Comparison of ENCODE assay signal across 11 cellular contexts in the genomic region with DNA sequence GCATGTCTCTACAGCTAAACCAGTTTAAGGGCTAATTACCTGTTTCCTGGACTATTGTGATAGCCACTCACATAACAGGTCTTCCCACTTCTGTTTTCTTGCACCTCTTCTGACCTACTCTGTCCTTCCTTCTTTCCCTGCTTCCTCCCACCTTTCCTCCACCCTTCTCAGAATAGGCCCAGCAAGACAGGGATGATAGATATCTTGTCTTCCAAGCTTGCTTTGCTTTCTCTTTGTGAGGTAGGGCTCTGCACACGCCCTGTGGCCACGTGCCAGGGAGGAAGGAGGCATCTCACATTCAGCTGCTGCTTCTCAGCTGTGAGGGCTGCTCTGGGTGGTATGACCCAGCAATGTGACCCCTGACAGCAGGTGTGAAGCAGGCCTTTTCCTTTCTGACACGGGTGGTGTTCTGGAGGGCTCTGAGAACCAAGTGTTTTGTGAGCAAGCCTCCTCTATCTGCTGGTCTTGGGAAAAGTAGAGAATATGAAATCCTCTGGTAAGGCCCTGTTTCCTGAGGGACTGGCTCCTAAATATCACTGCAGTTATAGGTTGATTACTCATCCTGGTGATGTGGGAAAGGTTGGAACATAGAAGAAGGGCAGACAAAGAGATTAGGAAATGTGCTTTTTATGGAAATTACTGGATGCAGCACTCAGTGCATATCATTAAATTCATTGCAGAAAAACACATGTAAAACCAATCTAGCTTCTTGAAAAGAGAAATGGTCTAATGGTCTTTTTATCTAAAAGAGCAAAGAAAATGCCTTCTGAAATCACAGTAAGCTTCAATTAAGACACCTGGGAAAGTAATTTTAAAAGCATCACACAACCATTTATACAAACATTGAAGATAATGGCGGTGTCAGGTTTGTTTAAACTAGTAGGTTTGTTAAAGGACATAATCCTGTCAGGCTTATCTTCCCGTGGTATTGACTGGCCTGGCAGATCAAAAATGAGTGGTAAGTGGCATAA. TPM values are rescaled to one million over a fixed set of nuclear protein-coding genes. Genes with fewer than 3 reads are reported as not detected.
DNase-seq lines count a peak whose midpoint lies in the region; ATAC-seq and TF ChIP-seq lines count a peak whose summit lies in the region.
"Had no signal": no experiment of that assay in that cellular context is flagged by ENCODE, and none has a peak within 500 bp of the region (broad histone marks: within the 10 kb centered on the region; RNA-seq: fewer than 3 reads in every experiment).

No MANE protein-coding gene starts in this region.

- peak overlapping the region in 1 of 4 donors; percentile 10 for H3K4me3 ChIP-seq in esophagus squamous epithelium
- no peak overlapping the region for H3K4me3 ChIP-seq in sigmoid colon
- H3K4me3 ChIP-seq: thoracic aorta had no signal

- H3K36me3 ChIP-seq in esophagus squamous epithelium (no peaks in the 10 kb centered on the region), sigmoid colon (no peaks in the 10 kb centered on the region)
- H3K36me3 ChIP-seq: thoracic aorta had no signal

- peak overlapping the region; percentile 69 to 81 (median 75) for H3K27ac ChIP-seq in esophagus squamous epithelium
- peak overlapping the region; percentile 31 to 99 (median 70) for H3K27ac ChIP-seq in sigmoid colon

- H3K9me3 Mint-ChIP-seq in endothelial cell (ENCODE audit: unreplicated experiment): no peaks in the 10 kb centered on the region
- H3K9me3 Mint-ChIP-seq: activated CD4-positive, alpha-beta T cell treated with anti-CD3 and anti-CD28 coated beads, Interleukin-2, amount 10 ng/mL, durations not matched to agents 7 days and 5 days had no signal

- H3K4me1 Mint-ChIP-seq in endothelial cell (ENCODE audit: unreplicated experiment): peaks cover 26% of the 10 kb centered on the region

- H3K27ac Mint-ChIP-seq in endothelial cell (ENCODE audit: unreplicated experiment): no peak overlapping the region
- H3K27ac Mint-ChIP-seq: activated CD4-positive, alpha-beta T cell treated with anti-CD3 and anti-CD28 coated beads, Interleukin-2, amount 10 ng/mL, durations not matched to agents 7 days and 5 days had no signal

- H3K4me1 ChIP-seq in esophagus squamous epithelium (peaks cover 36 to 84% (median 41%) of the 10 kb centered on the region in 3 donors), sigmoid colon (peaks cover 0 to 100% (median 85%) of the 10 kb centered on the region in 4 donors)

- peak; percentile 46 for DNase-seq in NCI-H226
- DNase-seq in esophagus squamous epithelium (lab: John Stamatoyannopoulos, UW): no peak
- peak; percentile 71 for DNase-seq in sigmoid colon
- no peak for DNase-seq in GM03348 (ENCODE audit: low spot score)
- DNase-seq in endothelial cell (ENCODE audit: low spot score): no peak
- DNase-seq in NCI-H1694 treated with DMSO at 0.1 percent for 48 hours (lab: John Stamatoyannopoulos, UW): no peak
- DNase-seq: activated CD4-positive, alpha-beta T cell treated with anti-CD3 and anti-CD28 coated beads, Interleukin-2, amount 10 ng/mL, durations not matched to agents 7 days and 5 days had no signal

- H3K9me3 ChIP-seq in esophagus squamous epithelium (no peaks in the 10 kb centered on the region), sigmoid colon (no peaks in the 10 kb centered on the region)
- H3K9me3 ChIP-seq: thoracic aorta had no signal

- TF ChIP-seq CTCF in esophagus squamous epithelium (IDR thresholded peaks at IDR 0.05): no peak
- no peak for TF ChIP-seq CTCF in sigmoid colon (IDR thresholded peaks at IDR 0.05)
- TF ChIP-seq CTCF in endothelial cell (IDR thresholded peaks at IDR 0.05; ENCODE audit: unreplicated experiment): no peak

- no peaks in the 10 kb centered on the region for H3K36me3 Mint-ChIP-seq in endothelial cell (ENCODE audit: low read depth, unreplicated experiment)

- H3K27me3 Mint-ChIP-seq in endothelial cell (ENCODE audit: unreplicated experiment): no peaks in the 10 kb centered on the region

- no peak for TF ChIP-seq EP300 in sigmoid colon (IDR thresholded peaks at IDR 0.05)

- no peak overlapping the region for H3K4me3 Mint-ChIP-seq in endothelial cell (ENCODE audit: unreplicated experiment)
- H3K4me3 Mint-ChIP-seq: activated CD4-positive, alpha-beta T cell treated with anti-CD3 and anti-CD28 coated beads, Interleukin-2, amount 10 ng/mL, durations not matched to agents 7 days and 5 days had no signal

- no peaks in the 10 kb centered on the region for H3K27me3 ChIP-seq in esophagus squamous epithelium
- no peaks in the 10 kb centered on the region for H3K27me3 ChIP-seq in sigmoid colon

- ATAC-seq in GM19397 (IDR thresholded peaks at IDR 0.05; ENCODE audit: unreplicated experiment) (peak; percentile 63), HG03045 (IDR thresholded peaks at IDR 0.05; ENCODE audit: unreplicated experiment) (no peak)
- ATAC-seq: left colon had no signal

- TF ChIP-seq POLR2A in esophagus squamous epithelium (IDR thresholded peaks at IDR 0.05) (no peak), sigmoid colon (IDR thresholded peaks at IDR 0.05) (no peak)

- WGBS in esophagus squamous epithelium, 2 donors: 26 to 31% methylated on average over 4 of the region's 5 CpGs
- 19 to 32% methylated on average over 5 of the region's 5 CpGs for WGBS in sigmoid colon, 2 donors

- intact Hi-C loops in esophagus squamous epithelium (cut with DNase I): no loop called here
- intact Hi-C loops in sigmoid colon (cut with DNase I): no loop called here

RNA-seq across cellular contexts. Expression of gene AMOTL1, which starts 8.5 kb away (rescaled TPM):
- total RNA-seq in esophagus squamous epithelium: 10 to 100 TPM; 47.2 to 91.6 (median 66.9) TPM
- 100 to 1,000 TPM in 3 of 4 donors, 10 to 100 TPM in 1; 96.3 to 161 (median 115) TPM for total RNA-seq in sigmoid colon
- 1 to 10 TPM in 2 of 3 donors, under 1 TPM in 1; 0.69 to 7.9 (median 1.8) TPM for polyA plus RNA-seq in sigmoid colon
- total RNA-seq in endothelial cell (ENCODE audit: unreplicated experiment): 35.9 TPM

Comparison
In these comparisons a context has a peak if more than half of its experiments do, and no peak if none do; other contexts are left out.
1. DNase-seq: peak in NCI-H226 (single experiment) and sigmoid colon (single experiment); none in esophagus squamous epithelium (single experiment), GM03348 (single experiment), endothelial cell (single experiment) and NCI-H1694 treated with DMSO at 0.1 percent for 48 hours (single experiment).